In the genomic region with DNA sequence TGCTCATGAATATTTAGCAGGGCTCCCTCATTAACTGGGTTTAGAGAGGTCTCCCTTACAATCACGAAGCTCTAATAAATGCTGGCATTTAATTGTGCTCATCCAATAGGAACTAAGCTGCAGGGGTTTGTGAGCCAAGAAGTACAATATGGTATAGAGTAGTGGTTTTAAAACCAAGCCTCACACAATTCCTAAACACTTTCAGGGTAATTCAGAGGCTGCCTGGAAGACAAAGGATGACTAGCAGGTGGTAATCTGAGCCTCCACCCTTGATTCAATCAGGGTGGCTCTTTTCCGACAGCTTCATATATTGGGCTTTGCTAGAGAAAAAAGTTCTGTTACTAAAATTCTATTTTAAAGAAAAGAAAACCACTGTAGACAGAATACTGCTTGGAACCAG, we compare ENCODE assay signal across 25 cellular contexts.
"Had no signal": no experiment of that assay in that cellular context is flagged by ENCODE, and none has a peak within 500 bp of the region (broad histone marks: within the 10 kb centered on the region; RNA-seq: fewer than 3 reads in every experiment).

No MANE protein-coding gene starts in this region.

- H3K4me3 ChIP-seq: coronary artery, esophagus squamous epithelium, heart right ventricle, left lung, prostate gland, sigmoid colon, stomach, thyroid gland had no signal

- ATAC-seq: effector memory CD8-positive, alpha-beta T cell; heart right ventricle; left cardiac atrium; left lung; naive thymus-derived CD4-positive, alpha-beta T cell; right cardiac atrium; stimulated activated effector memory CD8-positive, alpha-beta T cell treated with anti-CD3 and anti-CD28 coated beads, Interleukin-12 subunit alpha, Interleukin-12 subunit beta, amount 100 ng/mL, for 72 hours had no signal

- DNase-seq: dermis blood vessel endothelial cell; effector memory CD8-positive, alpha-beta T cell; erythroblast; esophagus squamous epithelium; foreskin melanocyte; glutamatergic neuron; heart right ventricle; hippocampal formation; left cardiac atrium; left lung; mesenchymal stem cell; midbrain; naive thymus-derived CD4-positive, alpha-beta T cell; nucleus accumbens; right cardiac atrium; sigmoid colon; stimulated activated CD4-positive, alpha-beta T cell treated with anti-CD3 and anti-CD28 coated beads, Interleukin-2, amount 100 ng/mL, for 24 hours; stimulated activated CD4-positive, alpha-beta T cell treated with anti-CD3 and anti-CD28 coated beads, Interleukin-4, amount 100 ng/mL, for 24 hours; stimulated activated naive CD4-positive, alpha-beta T cell treated with Interleukin-2 at 50 U/mL for 16 hours; stomach; thyroid gland; trophoblast cell had no signal

- H3K36me3 ChIP-seq: esophagus squamous epithelium, heart right ventricle, left lung, prostate gland, sigmoid colon, stomach, thyroid gland had no signal

- H3K27me3 ChIP-seq: esophagus squamous epithelium, left lung, sigmoid colon, stomach, thyroid gland had no signal

- H3K27ac ChIP-seq: coronary artery, esophagus squamous epithelium, heart right ventricle, left lung, prostate gland, sigmoid colon, stomach, thyroid gland had no signal

- H3K4me1 ChIP-seq: left lung, prostate gland, thyroid gland had no signal
